In genomic region chr7:44147026-44147881, GRCh38 we compare ENCODE assay signal across 15 cellular contexts. TPM values are rescaled to one million over a fixed set of nuclear protein-coding genes. Genes with fewer than 3 reads are reported as not detected.
DNase-seq lines count a peak whose midpoint lies in the region; ATAC-seq and TF ChIP-seq lines count a peak whose summit lies in the region.
"Had no signal": no experiment of that assay in that cellular context is flagged by ENCODE, and none has a peak within 500 bp of the region (broad histone marks: within the 10 kb centered on the region; RNA-seq: fewer than 3 reads in every experiment).

No MANE protein-coding gene starts in this region.

- intact Hi-C loops in CD4-positive, alpha-beta T cell (cut with DNase I, micrococcal nuclease) = no loop called here

- H3T11ph ChIP-seq in H9 (ENCODE audit: low read length) = no peak overlapping the region

- H2BK20ac ChIP-seq in H9 (ENCODE audit: low read depth, low read length, poor library complexity, severe bottlenecking) = no peak overlapping the region

- no peak overlapping the region for H3K4me3 ChIP-seq in endodermal cell (ENCODE audit: low read length)

- no peak for TF ChIP-seq CTCF in CD4-positive, alpha-beta T cell (IDR thresholded peaks at IDR 0.05)
- no peak for TF ChIP-seq CTCF in H9 (conservative IDR thresholded peaks at IDR 0.05)
- no peak for TF ChIP-seq CTCF in endodermal cell (conservative IDR thresholded peaks at IDR 0.05)
- TF ChIP-seq CTCF in GM20000 (IDR thresholded peaks at IDR 0.05; ENCODE audit: extremely low read depth, missing control alignments) = no peak

- H3K79me2 ChIP-seq in H9 (ENCODE audit: insufficient read depth, low read length) = no peaks in the 10 kb centered on the region

- no peak overlapping the region for H3K9ac ChIP-seq in H9 (ENCODE audit: extremely low read depth, insufficient read length, low read length)
- H3K9ac ChIP-seq in endodermal cell (ENCODE audit: extremely low read depth, low read length, poor library complexity, severe bottlenecking) = no peak overlapping the region

- H2AK5ac ChIP-seq in H9 (ENCODE audit: insufficient read length, low read length) = no peak overlapping the region

- H2BK5ac ChIP-seq in H9 (ENCODE audit: insufficient read length, low read length) = no peak overlapping the region

- no peak overlapping the region for H2AFZ ChIP-seq in H9 (ENCODE audit: low read length)

- H2BK120ac ChIP-seq in H9 (ENCODE audit: low read depth, low read length, poor library complexity, severe bottlenecking) = no peak overlapping the region

- no peaks in the 10 kb centered on the region for H3K27me3 Mint-ChIP-seq in CD4-positive, alpha-beta T cell
- peaks cover 52% of the 10 kb centered on the region for H3K27me3 Mint-ChIP-seq in H9 (ENCODE audit: low read depth)
- peaks cover 35% of the 10 kb centered on the region for H3K27me3 Mint-ChIP-seq in endodermal cell (ENCODE audit: insufficient read depth)
- H3K27me3 Mint-ChIP-seq in natural killer cell treated with Interleukin-12 subunit alpha and Interleukin-12 subunit beta and Interleukin-15 and Interleukin-18, amount 100 ng/mL, for 72 hours = peaks cover 0 to 3% of the 10 kb centered on the region in 2 donors

- no peak overlapping the region for H3K27ac ChIP-seq in CD4-positive, alpha-beta T cell (ENCODE audit: low read depth, low read length)
- H3K27ac ChIP-seq in H9 (ENCODE audit: insufficient read length, low read depth, low read length) (no peak overlapping the region), endodermal cell (ENCODE audit: low read depth, low read length) (peak overlapping the region; percentile 83)
- H3K27ac ChIP-seq: C4-2B, heart left ventricle had no signal

- no peak overlapping the region for H3K4ac ChIP-seq in H9 (ENCODE audit: low read depth, low read length)

- H3K36me3 ChIP-seq in endodermal cell (ENCODE audit: control insufficient read depth, insufficient read depth, low read length) = no peaks in the 10 kb centered on the region
- H3K36me3 ChIP-seq: heart left ventricle had no signal

- CTCF ChIA-PET in CD4-positive, alpha-beta T cell (lab: Charles Lee) = interaction anchor here (1.4 kb wide), 1 partner anchor 54 kb away, joined by 3 read pairs; the partner anchor contains the start of gene YKT6

- H3K4me1 ChIP-seq in H9 (ENCODE audit: insufficient read depth, low read length) (no peaks in the 10 kb centered on the region), endodermal cell (ENCODE audit: control insufficient read depth, insufficient read depth, low read length) (peaks cover 11% of the 10 kb centered on the region)

- H3K27me3 ChIP-seq in CD4-positive, alpha-beta T cell (ENCODE audit: control insufficient read depth, insufficient read depth, low read length) = no peaks in the 10 kb centered on the region
- peaks cover 8% of the 10 kb centered on the region; the same call in 1 of the 2 replicates for H3K27me3 ChIP-seq in H9 (ENCODE audit: insufficient read depth, low read length)
- peaks cover 25% of the 10 kb centered on the region for H3K27me3 ChIP-seq in endodermal cell (ENCODE audit: control insufficient read depth, insufficient read depth, low read length, poor library complexity, severe bottlenecking)

- H3K9me3 Mint-ChIP-seq in CD4-positive, alpha-beta T cell = no peaks in the 10 kb centered on the region
- H3K9me3 Mint-ChIP-seq in H9 (no peaks in the 10 kb centered on the region), endodermal cell (peaks cover 2% of the 10 kb centered on the region)
- H3K9me3 Mint-ChIP-seq in natural killer cell treated with Interleukin-12 subunit alpha and Interleukin-12 subunit beta and Interleukin-15 and Interleukin-18, amount 100 ng/mL, for 72 hours = no peaks in the 10 kb centered on the region

- no peak overlapping the region for H4K8ac ChIP-seq in H9 (replicated peaks; ENCODE audit: insufficient read length, low read depth, low read length)

- no peak overlapping the region for H3K27ac Mint-ChIP-seq in CD4-positive, alpha-beta T cell
- H3K27ac Mint-ChIP-seq in H9 = no peak overlapping the region
- no peak overlapping the region for H3K27ac Mint-ChIP-seq in endodermal cell
- no peak overlapping the region for H3K27ac Mint-ChIP-seq in natural killer cell treated with Interleukin-12 subunit alpha and Interleukin-12 subunit beta and Interleukin-15 and Interleukin-18, amount 100 ng/mL, for 72 hours

- DNase-seq in CD4-positive, alpha-beta T cell = peak in 1 of 10 experiments; percentile 31
- DNase-seq in H9 = peak; percentile 40
- DNase-seq in endodermal cell = peak; percentile 64
- peak; percentile 60 for DNase-seq in natural killer cell treated with Interleukin-12 subunit alpha and Interleukin-12 subunit beta and Interleukin-15 and Interleukin-18, amount 100 ng/mL, for 72 hours (ENCODE audit: low spot score)
- DNase-seq in GM20000 (ENCODE audit: low spot score) = no peak
- DNase-seq in stimulated activated CD4-positive, alpha-beta T cell treated with anti-CD3 and anti-CD28 coated beads, Interleukin-2, amount 100 ng/mL, for 24 hours = no peak
- no peak for DNase-seq in NCI-H2081 treated with DMSO at 0.1 percent for 48 hours (lab: John Stamatoyannopoulos, UW)
- DNase-seq: GDM1, mammary epithelial cell had no signal

- no peak overlapping the region for H3K18ac ChIP-seq in H9 (ENCODE audit: insufficient read length, low read depth, low read length)

- H4K91ac ChIP-seq in H9 (ENCODE audit: insufficient read length, low read depth, low read length) = no peak overlapping the region

- no peak overlapping the region for H3K56ac ChIP-seq in H9 (ENCODE audit: insufficient read length, low read depth, low read length)

- no peaks in the 10 kb centered on the region for H3K36me3 Mint-ChIP-seq in CD4-positive, alpha-beta T cell (ENCODE audit: low read depth)
- H3K36me3 Mint-ChIP-seq in H9 (ENCODE audit: insufficient read depth in 1 of 3, low read depth in 3 of 3) (no peaks in the 10 kb centered on the region), endodermal cell (ENCODE audit: low read depth) (no peaks in the 10 kb centered on the region)
- no peaks in the 10 kb centered on the region for H3K36me3 Mint-ChIP-seq in natural killer cell treated with Interleukin-12 subunit alpha and Interleukin-12 subunit beta and Interleukin-15 and Interleukin-18, amount 100 ng/mL, for 72 hours

- H3K4me1 Mint-ChIP-seq in CD4-positive, alpha-beta T cell (ENCODE audit: low read depth) = peaks cover 7% of the 10 kb centered on the region
- H3K4me1 Mint-ChIP-seq in H9 (peaks cover 14 to 27% of the 10 kb centered on the region in 2 experiments), endodermal cell (peaks cover 15% of the 10 kb centered on the region)
- H3K4me1 Mint-ChIP-seq in natural killer cell treated with Interleukin-12 subunit alpha and Interleukin-12 subunit beta and Interleukin-15 and Interleukin-18, amount 100 ng/mL, for 72 hours (ENCODE audit: low read depth in 2 of 2) = no peaks in the 10 kb centered on the region

- H2BK15ac ChIP-seq in H9 (ENCODE audit: low read depth, low read length) = no peak overlapping the region

- H4K5ac ChIP-seq in H9 (ENCODE audit: insufficient read length, low read depth, low read length) = no peak overlapping the region

- no peaks in the 10 kb centered on the region for H3K79me1 ChIP-seq in H9 (ENCODE audit: insufficient read depth, low read depth, low read length, poor library complexity, severe bottlenecking)

- POLR2A ChIA-PET in CD4-positive, alpha-beta T cell (lab: Charles Lee) = interaction anchor here (1.0 kb wide), 1 partner anchor 20 kb away, joined by 3 read pairs; no protein-coding TSS in a partner anchor

- H3K23me2 ChIP-seq in H9 (ENCODE audit: insufficient read length, low read depth, low read length, poor library complexity, severe bottlenecking) = peaks cover 9% of the 10 kb centered on the region

- H2BK12ac ChIP-seq in H9 (ENCODE audit: insufficient read length, low read depth, low read length) = no peak overlapping the region

- no peak overlapping the region for H3K23ac ChIP-seq in H9 (ENCODE audit: insufficient read length, low read depth, low read length)

- H3K14ac ChIP-seq in H9 (ENCODE audit: insufficient read depth, low read length) = no peak overlapping the region; the same call in 1 of the 2 replicates

- ATAC-seq in CD4-positive, alpha-beta T cell (ENCODE audit: poor library complexity) = no peak
- ATAC-seq in natural killer cell treated with Interleukin-12 subunit alpha and Interleukin-12 subunit beta and Interleukin-15 and Interleukin-18, amount 100 ng/mL, for 72 hours = no peak
- ATAC-seq in HG03442 (IDR thresholded peaks at IDR 0.05; ENCODE audit: unreplicated experiment) = no peak

- no peak overlapping the region for H3K4me2 ChIP-seq in H9 (ENCODE audit: insufficient read depth, insufficient read length, low read length)

- no peaks in the 10 kb centered on the region for H3K9me3 ChIP-seq in CD4-positive, alpha-beta T cell (ENCODE audit: control insufficient read depth, low read length)
- H3K9me3 ChIP-seq in H9 (ENCODE audit: control insufficient read depth, low read depth, low read length) (no peaks in the 10 kb centered on the region), endodermal cell (ENCODE audit: control insufficient read depth, low read length) (no peaks in the 10 kb centered on the region)
- H3K9me3 ChIP-seq: heart left ventricle had no signal

- no peaks in the 10 kb centered on the region for H4K20me1 ChIP-seq in H9 (ENCODE audit: control insufficient read depth, insufficient read depth, insufficient read length)

- H3K4me3 Mint-ChIP-seq in CD4-positive, alpha-beta T cell = peak overlapping the region; percentile 25
- H3K4me3 Mint-ChIP-seq in H9 (no peak overlapping the region), endodermal cell (no peak overlapping the region)
- H3K4me3 Mint-ChIP-seq in natural killer cell treated with Interleukin-12 subunit alpha and Interleukin-12 subunit beta and Interleukin-15 and Interleukin-18, amount 100 ng/mL, for 72 hours = no peak overlapping the region

- no CpG with 5 or more reads among the region's 31 CpGs for WGBS in H9 (ENCODE audit: extremely low coverage, insufficient read length, low lambda C conversion rate)
- WGBS in endodermal cell (ENCODE audit: insufficient coverage in 1 of 2, insufficient read length in 1 of 2), 2 experiments = 82 to 85% methylated on average over 17 to 31 of the region's 31 CpGs

RNA-seq across cellular contexts. Expression of gene MYL7, which starts 6.1 kb away (rescaled TPM):
- total RNA-seq in CD4-positive, alpha-beta T cell = not detected
- total RNA-seq in H9 (2021) (4.9 and 5.7 TPM in 2 replicates), endodermal cell (100 to 1,000 TPM; 115 to 120 TPM)
- 102 TPM for polyA plus RNA-seq in endodermal cell (2013, experiment 1 of 2)
- polyA plus RNA-seq in endodermal cell (2013, experiment 2 of 2) = 140 TPM
- not detected for total RNA-seq in natural killer cell treated with Interleukin-12 subunit alpha and Interleukin-12 subunit beta and Interleukin-15 and Interleukin-18, amount 100 ng/mL, for 72 hours
- total RNA-seq: aorta, HT1080, renal cortical epithelial cell had no signal

RNA-seq across cellular contexts. Expression of gene POLD2, which starts 23.9 kb away (rescaled TPM):
- 10 to 100 TPM; 45.2 to 48.3 TPM for total RNA-seq in CD4-positive, alpha-beta T cell
- total RNA-seq in H9 (2021) (126 and 131 TPM in 2 replicates), endodermal cell (100 to 1,000 TPM; 127 to 141 TPM)
- polyA plus RNA-seq in endodermal cell (2013, experiment 1 of 2) = 118 TPM
- 108 TPM for polyA plus RNA-seq in endodermal cell (2013, experiment 2 of 2)
- 100 to 1,000 TPM; 101 to 229 TPM for total RNA-seq in natural killer cell treated with Interleukin-12 subunit alpha and Interleukin-12 subunit beta and Interleukin-15 and Interleukin-18, amount 100 ng/mL, for 72 hours

RNA-seq across cellular contexts. Expression of gene GCK, which starts 42.0 kb away (rescaled TPM):
- total RNA-seq in CD4-positive, alpha-beta T cell = under 1 TPM; 0.47 to 0.71 TPM
- 0.90 and 0.98 TPM in 2 replicates for total RNA-seq in H9 (2021)
- under 1 TPM; 0.29 to 0.48 TPM for total RNA-seq in endodermal cell
- polyA plus RNA-seq in endodermal cell (2013, experiment 1 of 2) = 5.4 TPM
- 5.5 TPM for polyA plus RNA-seq in endodermal cell (2013, experiment 2 of 2)
- total RNA-seq in natural killer cell treated with Interleukin-12 subunit alpha and Interleukin-12 subunit beta and Interleukin-15 and Interleukin-18, amount 100 ng/mL, for 72 hours = under 1 TPM in 1 of 2 donors, not detected in 1; 0.24 TPM
- total RNA-seq: HT1080, mammary epithelial cell had no signal
- polyA plus RNA-seq: mammary epithelial cell had no signal

RNA-seq across cellular contexts. Expression of gene AEBP1, which starts 43.1 kb away (rescaled TPM):
- total RNA-seq in CD4-positive, alpha-beta T cell = 10 to 100 TPM; 20.3 to 21.3 TPM
- total RNA-seq in H9 (2021) = 49.1 and 49.3 TPM in 2 replicates
- 10 to 100 TPM; 55.2 to 65.8 TPM for total RNA-seq in endodermal cell
- polyA plus RNA-seq in endodermal cell (2013, experiment 1 of 2) = 52.9 TPM
- 51.0 TPM for polyA plus RNA-seq in endodermal cell (2013, experiment 2 of 2)
- total RNA-seq in natural killer cell treated with Interleukin-12 subunit alpha and Interleukin-12 subunit beta and Interleukin-15 and Interleukin-18, amount 100 ng/mL, for 72 hours = 1 to 10 TPM; 1.0 to 2.4 TPM
- total RNA-seq: HT1080 had no signal

RNA-seq across cellular contexts. Expression of gene YKT6, which starts 53.5 kb away (rescaled TPM):
- 10 to 100 TPM; 85.0 to 86.4 TPM for total RNA-seq in CD4-positive, alpha-beta T cell
- total RNA-seq in H9 (2021) (104 and 105 TPM in 2 replicates), endodermal cell (100 to 1,000 TPM in 1 of 2 donors, 10 to 100 TPM in 1; 96.2 to 101 TPM)
- polyA plus RNA-seq in endodermal cell (2013, experiment 1 of 2) = 93.6 TPM
- polyA plus RNA-seq in endodermal cell (2013, experiment 2 of 2) = 85.7 TPM
- total RNA-seq in natural killer cell treated with Interleukin-12 subunit alpha and Interleukin-12 subunit beta and Interleukin-15 and Interleukin-18, amount 100 ng/mL, for 72 hours = 10 to 100 TPM; 93.1 to 99.3 TPM

Comparison
In these comparisons a context has a peak if more than half of its experiments do, and no peak if none do; other contexts are left out.
1. DNase-seq: peak in H9 (single experiment), endodermal cell (single experiment) and natural killer cell treated with Interleukin-12 subunit alpha and Interleukin-12 subunit beta and Interleukin-15 and Interleukin-18, amount 100 ng/mL, for 72 hours (single experiment); none in GM20000 (single experiment), stimulated activated CD4-positive, alpha-beta T cell treated with anti-CD3 and anti-CD28 coated beads, Interleukin-2, amount 100 ng/mL, for 24 hours (0 of 2) and NCI-H2081 treated with DMSO at 0.1 percent for 48 hours (single experiment).
2. RNA of gene MYL7, which starts 6.1 kb away (total RNA-seq): 115 to 120 TPM in endodermal cell; 4.9 to 5.7 TPM in H9, not detected in CD4-positive, alpha-beta T cell and not detected in natural killer cell treated with Interleukin-12 subunit alpha and Interleukin-12 subunit beta and Interleukin-15 and Interleukin-18, amount 100 ng/mL, for 72 hours; every median in the first group is over 10 times any median in the second.